Comparison of ENCODE assay signal across 23 cellular contexts in the genomic region with DNA sequence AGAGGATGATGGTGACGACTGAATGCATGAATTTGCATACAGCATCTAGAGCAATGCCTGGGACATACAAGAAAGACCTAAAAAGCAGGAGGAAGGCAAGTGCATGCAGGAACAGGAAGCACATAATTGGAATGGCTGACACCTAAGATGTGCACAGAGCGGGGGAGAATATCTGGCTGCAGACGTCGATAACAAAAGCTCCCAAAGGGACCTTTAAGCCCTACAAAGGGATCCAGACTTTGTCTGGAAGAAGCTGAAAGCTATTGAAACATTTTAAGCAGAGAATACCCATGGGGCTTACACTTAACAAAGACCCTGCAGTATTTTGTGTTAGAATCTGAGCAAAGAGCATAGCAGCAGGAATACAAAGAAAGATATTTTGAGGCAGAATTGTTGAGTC.
"Had no signal": no experiment of that assay in that cellular context is flagged by ENCODE, and none has a peak within 500 bp of the region (broad histone marks: within the 10 kb centered on the region; RNA-seq: fewer than 3 reads in every experiment).

No MANE protein-coding gene starts in this region.

- H3K36me3 Mint-ChIP-seq: T-cell had no signal

- H3K9ac ChIP-seq: SK-N-SH had no signal

- H3K27ac ChIP-seq: SJSA1 had no signal

- DNase-seq: Karpas-422, KG1, MG63, NCI-H1092, NCI-H1105 treated with DMSO at 0.1 percent for 48 hours, NCI-H1417 treated with DMSO at 0.1 percent for 48 hours, NCI-H146, NCI-H1694 treated with DMSO at 0.1 percent for 48 hours, NCI-H1930, NCI-H2081, NCI-H2107, NCI-H2171 treated with DMSO at 0.1 percent for 48 hours, NCI-H345, NCI-H446 treated with DMSO at 0.1 percent for 48 hours, NCI-H510A treated with DMSO at 0.1 percent for 48 hours, Right ventricle myocardium superior, RPMI8226, SIG-M5, SK-N-SH, SW 1271, T-cell had no signal

- H3K4me1 ChIP-seq: SJSA1 had no signal

- H3K9me3 Mint-ChIP-seq: T-cell had no signal

- H3K27ac Mint-ChIP-seq: T-cell had no signal

- H3K4me3 ChIP-seq: MG63, SJSA1 had no signal

- H3K9me3 ChIP-seq: MG63, SJSA1, SK-N-SH had no signal

- H3K36me3 ChIP-seq: MG63, SJSA1 had no signal

- H3K4me3 Mint-ChIP-seq: T-cell had no signal

- ATAC-seq: T-cell had no signal

- H3K4me2 ChIP-seq: SK-N-SH had no signal

- FAIRE-seq: RCC 7860 had no signal
